12 cellular contexts compared by ENCODE assay signal in genomic region chr6:98976674-98977365, GRCh38.
"Had no signal": no experiment of that assay in that cellular context is flagged by ENCODE, and none has a peak within 500 bp of the region (broad histone marks: within the 10 kb centered on the region; RNA-seq: fewer than 3 reads in every experiment).

No MANE protein-coding gene starts in this region.

- DNase-seq: activated B cell treated with CpG ODN at 0.5 μM for 24 hours; activated CD4-positive, alpha-beta T cell treated with anti-CD3 and anti-CD28 coated beads, Interleukin-2, amount 10 ng/mL, durations not matched to agents 7 days and 5 days; activated CD8-positive, alpha-beta memory T cell treated with anti-CD3 and anti-CD28 coated beads for 24 hours; activated naive CD8-positive, alpha-beta T cell treated with anti-CD3 and anti-CD28 coated beads for 36 hours; body of pancreas; central memory CD4-positive, alpha-beta T cell; colonic mucosa; stimulated activated CD4-positive, alpha-beta T cell treated with anti-CD3 and anti-CD28 coated beads, Interleukin-2, amount 100 ng/mL, for 48 hours; stimulated activated naive CD4-positive, alpha-beta T cell treated with Interleukin-2 at 50 U/mL for 16 hours; trophoblast cell had no signal

- H3K4me3 ChIP-seq: body of pancreas, colonic mucosa, suprapubic skin had no signal

- H3K4me1 ChIP-seq: body of pancreas, colonic mucosa had no signal

- H3K9me3 ChIP-seq: body of pancreas, colonic mucosa, suprapubic skin had no signal

- H3K27me3 ChIP-seq: body of pancreas, colonic mucosa, suprapubic skin had no signal

- H3K27ac ChIP-seq: body of pancreas, colonic mucosa, suprapubic skin had no signal

- H3K36me3 ChIP-seq: colonic mucosa, suprapubic skin had no signal

- ATAC-seq: body of pancreas, esophagus mucosa had no signal
